18 cellular contexts compared by ENCODE assay signal in genomic region chr10:131726967-131727366, GRCh38.
A peak's percentile ranks its signal among the peaks of the same experiment; 100 is the strongest.
DNase-seq lines count a peak whose midpoint lies in the region; ATAC-seq and TF ChIP-seq lines count a peak whose summit lies in the region.
"Had no signal": no experiment of that assay in that cellular context is flagged by ENCODE, and none has a peak within 500 bp of the region (broad histone marks: within the 10 kb centered on the region; RNA-seq: fewer than 3 reads in every experiment).

No MANE protein-coding gene starts in this region.

- intact Hi-C loops in activated CD4-positive, alpha-beta memory T cell treated with anti-CD3 and anti-CD28 coated beads for 36 hours (cut with micrococcal nuclease): no loop called here
- intact Hi-C loops in stomach (cut with DNase I; ENCODE audit: low total_unique reads): no loop called here

- no peaks in the 10 kb centered on the region for H3K4me1 Mint-ChIP-seq in activated CD4-positive, alpha-beta memory T cell treated with anti-CD3 and anti-CD28 coated beads for 36 hours (ENCODE audit: low read depth)
- no peaks in the 10 kb centered on the region for H3K4me1 Mint-ChIP-seq in activated CD4-positive, alpha-beta memory T cell treated with anti-CD3 and anti-CD28 coated beads, Interleukin-2, amount 10 ng/mL, durations not matched to agents 7 days and 5 days
- peaks cover 0 to 7% of the 10 kb centered on the region in 2 donors for H3K4me1 Mint-ChIP-seq in effector memory CD8-positive, alpha-beta T cell (ENCODE audit: low read depth in 2 of 2)

- H3K4me3 ChIP-seq in Peyer's patch (no peak overlapping the region), stomach (no peak overlapping the region)

- no peaks in the 10 kb centered on the region for H3K36me3 ChIP-seq in Peyer's patch
- no peaks in the 10 kb centered on the region for H3K36me3 ChIP-seq in stomach
- H3K36me3 ChIP-seq: transverse colon had no signal

- POLR2A ChIA-PET in activated CD4-positive, alpha-beta memory T cell treated with anti-CD3 and anti-CD28 coated beads for 36 hours (lab: Charles Lee): no interaction called here
- POLR2A ChIA-PET in activated CD4-positive, alpha-beta memory T cell treated with anti-CD3 and anti-CD28 coated beads, Interleukin-2, amount 10 ng/mL, durations not matched to agents 7 days and 5 days (lab: Charles Lee): no interaction called here

- H3K9me3 ChIP-seq in Peyer's patch: peaks cover 0 to 3% (median 0%) of the 10 kb centered on the region in 4 donors
- peaks cover 0 to under 1% (median under 1%) of the 10 kb centered on the region in 4 donors for H3K9me3 ChIP-seq in stomach
- H3K9me3 ChIP-seq: transverse colon had no signal

- no peak for TF ChIP-seq EP300 in stomach (IDR thresholded peaks at IDR 0.05)

- WGBS in stomach, 5 donors: 70 to 82% (median 79%) methylated on average over 13 to 14 of the region's 14 CpGs

- no peaks in the 10 kb centered on the region for H3K9me3 Mint-ChIP-seq in activated CD4-positive, alpha-beta memory T cell treated with anti-CD3 and anti-CD28 coated beads for 36 hours
- H3K9me3 Mint-ChIP-seq in activated CD4-positive, alpha-beta memory T cell treated with anti-CD3 and anti-CD28 coated beads, Interleukin-2, amount 10 ng/mL, durations not matched to agents 7 days and 5 days: no peaks in the 10 kb centered on the region
- H3K9me3 Mint-ChIP-seq in effector memory CD8-positive, alpha-beta T cell: no peaks in the 10 kb centered on the region
- H3K9me3 Mint-ChIP-seq: central memory CD8-positive, alpha-beta T cell; naive B cell had no signal

- H3K27me3 Mint-ChIP-seq in activated CD4-positive, alpha-beta memory T cell treated with anti-CD3 and anti-CD28 coated beads for 36 hours: peaks cover 2% of the 10 kb centered on the region
- H3K27me3 Mint-ChIP-seq in activated CD4-positive, alpha-beta memory T cell treated with anti-CD3 and anti-CD28 coated beads, Interleukin-2, amount 10 ng/mL, durations not matched to agents 7 days and 5 days: no peaks in the 10 kb centered on the region
- peaks cover 17 to 57% of the 10 kb centered on the region in 2 donors for H3K27me3 Mint-ChIP-seq in effector memory CD8-positive, alpha-beta T cell

- TF ChIP-seq CTCF in Peyer's patch (IDR thresholded peaks at IDR 0.05) (no peak), stomach (IDR thresholded peaks at IDR 0.05) (no peak)

- H3K4me1 ChIP-seq in Peyer's patch: no peaks in the 10 kb centered on the region
- H3K4me1 ChIP-seq in stomach: peaks cover 0 to 12% (median 10%) of the 10 kb centered on the region in 4 donors
- H3K4me1 ChIP-seq: parathyroid adenoma had no signal

- no peak for ATAC-seq in left lobe of liver
- ATAC-seq in effector memory CD8-positive, alpha-beta T cell (replicated peaks): no peak
- ATAC-seq in HG03196 (IDR thresholded peaks at IDR 0.05; ENCODE audit: unreplicated experiment): no peak
- no peak for ATAC-seq in HG03521 (IDR thresholded peaks at IDR 0.05; ENCODE audit: unreplicated experiment)
- ATAC-seq: HCT116, Panc1, T-helper 17 cell had no signal

- H3K27ac Mint-ChIP-seq in activated CD4-positive, alpha-beta memory T cell treated with anti-CD3 and anti-CD28 coated beads for 36 hours: no peak overlapping the region
- no peak overlapping the region for H3K27ac Mint-ChIP-seq in activated CD4-positive, alpha-beta memory T cell treated with anti-CD3 and anti-CD28 coated beads, Interleukin-2, amount 10 ng/mL, durations not matched to agents 7 days and 5 days
- H3K27ac Mint-ChIP-seq in effector memory CD8-positive, alpha-beta T cell: no peak overlapping the region
- H3K27ac Mint-ChIP-seq: activated naive CD8-positive, alpha-beta T cell; T-helper 17 cell had no signal

- H3K27ac ChIP-seq in Peyer's patch (no peak overlapping the region), stomach (no peak overlapping the region)
- H3K27ac ChIP-seq: parathyroid adenoma, transverse colon had no signal

- DNase-seq in activated CD4-positive, alpha-beta memory T cell treated with anti-CD3 and anti-CD28 coated beads for 36 hours: peak; percentile 4
- DNase-seq in activated CD4-positive, alpha-beta memory T cell treated with anti-CD3 and anti-CD28 coated beads, Interleukin-2, amount 10 ng/mL, durations not matched to agents 7 days and 5 days: no peak
- DNase-seq in Peyer's patch (peak in 2 of 3 donors; percentile 33 to 35), left lobe of liver (ENCODE audit: low spot score) (peak; percentile 42), stomach (peak; percentile 20)
- DNase-seq in effector memory CD8-positive, alpha-beta T cell: no peak
- DNase-seq: mesenchymal stem cell, naive B cell, NCI-H1694, T-helper 17 cell, transverse colon had no signal

- no peaks in the 10 kb centered on the region for H3K27me3 ChIP-seq in Peyer's patch
- H3K27me3 ChIP-seq in stomach: peaks cover 0 to 22% (median 0%) of the 10 kb centered on the region in 3 donors
- H3K27me3 ChIP-seq: transverse colon had no signal

- no peak overlapping the region for H3K4me3 Mint-ChIP-seq in activated CD4-positive, alpha-beta memory T cell treated with anti-CD3 and anti-CD28 coated beads for 36 hours
- H3K4me3 Mint-ChIP-seq in activated CD4-positive, alpha-beta memory T cell treated with anti-CD3 and anti-CD28 coated beads, Interleukin-2, amount 10 ng/mL, durations not matched to agents 7 days and 5 days: no peak overlapping the region
- H3K4me3 Mint-ChIP-seq in effector memory CD8-positive, alpha-beta T cell: no peak overlapping the region
- H3K4me3 Mint-ChIP-seq: central memory CD8-positive, alpha-beta T cell; T-helper 17 cell had no signal

- TF ChIP-seq POLR2A in Peyer's patch (IDR thresholded peaks at IDR 0.05) (no peak), stomach (IDR thresholded peaks at IDR 0.05) (no peak)

- no peaks in the 10 kb centered on the region for H3K36me3 Mint-ChIP-seq in activated CD4-positive, alpha-beta memory T cell treated with anti-CD3 and anti-CD28 coated beads for 36 hours
- H3K36me3 Mint-ChIP-seq in activated CD4-positive, alpha-beta memory T cell treated with anti-CD3 and anti-CD28 coated beads, Interleukin-2, amount 10 ng/mL, durations not matched to agents 7 days and 5 days (ENCODE audit: low read depth): no peaks in the 10 kb centered on the region
- H3K36me3 Mint-ChIP-seq in effector memory CD8-positive, alpha-beta T cell (ENCODE audit: insufficient read depth): no peaks in the 10 kb centered on the region
- H3K36me3 Mint-ChIP-seq: activated naive CD8-positive, alpha-beta T cell; naive B cell had no signal

- CTCF ChIA-PET in activated CD4-positive, alpha-beta memory T cell treated with anti-CD3 and anti-CD28 coated beads for 36 hours (lab: Charles Lee): no interaction called here
- CTCF ChIA-PET in activated CD4-positive, alpha-beta memory T cell treated with anti-CD3 and anti-CD28 coated beads, Interleukin-2, amount 10 ng/mL, durations not matched to agents 7 days and 5 days (lab: Charles Lee): no interaction called here

Comparison
In these comparisons a context has a peak if more than half of its experiments do, and no peak if none do; other contexts are left out.
1. DNase-seq: peak in activated CD4-positive, alpha-beta memory T cell treated with anti-CD3 and anti-CD28 coated beads for 36 hours (single experiment), Peyer's patch (2 of 3), left lobe of liver (single experiment) and stomach (single experiment); none in activated CD4-positive, alpha-beta memory T cell treated with anti-CD3 and anti-CD28 coated beads, Interleukin-2, amount 10 ng/mL, durations not matched to agents 7 days and 5 days (single experiment) and effector memory CD8-positive, alpha-beta T cell (0 of 3).